ENCODE assay signal across 18 cellular contexts in genomic region chr5:119362714-119363113, GRCh38. TPM values are rescaled to one million over a fixed set of nuclear protein-coding genes. Genes with fewer than 3 reads are reported as not detected.
DNase-seq lines count a peak whose midpoint lies in the region; ATAC-seq and TF ChIP-seq lines count a peak whose summit lies in the region.
"Had no signal": no experiment of that assay in that cellular context is flagged by ENCODE, and none has a peak within 500 bp of the region (broad histone marks: within the 10 kb centered on the region; RNA-seq: fewer than 3 reads in every experiment).

No MANE protein-coding gene starts in this region.

- H3K4me3 ChIP-seq in breast epithelium (no peak overlapping the region), epithelial cell of esophagus (ENCODE audit: low read length) (no peak overlapping the region), right cardiac atrium (ENCODE audit: low read length) (no peak overlapping the region)
- H3K4me3 ChIP-seq: adrenal gland, cardiac muscle cell, esophagus squamous epithelium, left lung, right atrium auricular region had no signal

- peak overlapping the region; percentile 80 for H3K27ac Mint-ChIP-seq in MCF 10A (ENCODE audit: low read depth, unreplicated experiment)
- peak overlapping the region; percentile 97 for H3K27ac Mint-ChIP-seq in activated CD8-positive, alpha-beta T cell treated with anti-CD3 and anti-CD28 coated beads for 36 hours

- no peak for ATAC-seq in activated CD8-positive, alpha-beta T cell treated with anti-CD3 and anti-CD28 coated beads for 36 hours
- no peak for ATAC-seq in right cardiac atrium
- ATAC-seq: left lung had no signal

- H3K27ac ChIP-seq in breast epithelium (no peak overlapping the region), right cardiac atrium (ENCODE audit: low read length) (no peak overlapping the region)
- H3K27ac ChIP-seq: adrenal gland, cardiac muscle cell, left lung, right atrium auricular region, VCaP had no signal

- CTCF ChIA-PET in MCF 10A (lab: Yijun Ruan, JAX), result interaction anchor here (0.6 to 11.7 kb wide), 10 partner anchors 16 to 374 kb away, joined by 3 to 161 read pairs (median 8); partner anchors contain the start of gene DTWD2
- CTCF ChIA-PET in activated CD8-positive, alpha-beta T cell treated with anti-CD3 and anti-CD28 coated beads for 36 hours (lab: Charles Lee), result interaction anchor here (0.7 to 4.7 kb wide), 7 partner anchors 8 to 374 kb away, joined by 3 to 29 read pairs (median 3); partner anchors contain the start of gene DTWD2

- TF ChIP-seq POLR2A in breast epithelium (IDR thresholded peaks at IDR 0.05), result no peak

- peak; percentile 60 for DNase-seq in MCF 10A (ENCODE audit: unreplicated experiment)
- no peak for DNase-seq in breast epithelium (ENCODE audit: low spot score in 2 of 2)
- no peak for DNase-seq in activated CD8-positive, alpha-beta T cell treated with anti-CD3 and anti-CD28 coated beads for 36 hours
- DNase-seq in epithelial cell of esophagus (ENCODE audit: low read depth), result peak; percentile 53
- no peak for DNase-seq in right cardiac atrium
- DNase-seq in DMS153 treated with DMSO at 0.1 percent for 48 hours (lab: John Stamatoyannopoulos, UW; ENCODE audit: unreplicated experiment), result no peak
- DNase-seq in KG1 (lab: John Stamatoyannopoulos, UW), result no peak
- DNase-seq: adrenal gland; esophagus squamous epithelium; HCEC 1CT; KBM-7; left lung; NCI-H524; stimulated activated CD4-positive, alpha-beta T cell treated with anti-CD3 and anti-CD28 coated beads, Interleukin-15, amount 100 ng/mL, for 24 hours; stimulated activated naive CD4-positive, alpha-beta T cell treated with Interleukin-2 at 50 U/mL for 16 hours had no signal

- intact Hi-C loops in MCF 10A (cut with micrococcal nuclease), result no loop called here
- intact Hi-C loops in breast epithelium (cut with DNase I; ENCODE audit: low total_unique reads), result no loop called here
- intact Hi-C loops in activated CD8-positive, alpha-beta T cell treated with anti-CD3 and anti-CD28 coated beads for 36 hours (cut with micrococcal nuclease), result no loop called here
- intact Hi-C loops in right cardiac atrium (cut with DNase I), result no loop called here

- POLR2A ChIA-PET in MCF 10A (lab: Yijun Ruan, JAX), result interaction anchor here (0.9 to 21.8 kb wide), 12 partner anchors 8 to 89 kb away, joined by 3 to 492 read pairs (median 18); partner anchors contain the start of gene HSD17B4
- POLR2A ChIA-PET in activated CD8-positive, alpha-beta T cell treated with anti-CD3 and anti-CD28 coated beads for 36 hours (lab: Charles Lee), result interaction anchor here (0.7 to 12.8 kb wide), 14 partner anchors 9 to 86 kb away, joined by 3 to 147 read pairs (median 5); no protein-coding TSS in a partner anchor

- H3K27me3 ChIP-seq in breast epithelium, result no peaks in the 10 kb centered on the region
- H3K27me3 ChIP-seq in right cardiac atrium (ENCODE audit: control insufficient read depth, insufficient read depth), result no peaks in the 10 kb centered on the region
- H3K27me3 ChIP-seq: adrenal gland, cardiac muscle cell, esophagus squamous epithelium, left lung, right atrium auricular region had no signal

- peaks cover 86% of the 10 kb centered on the region for H3K4me1 Mint-ChIP-seq in MCF 10A (ENCODE audit: insufficient read depth, unreplicated experiment)
- peaks cover 87% of the 10 kb centered on the region for H3K4me1 Mint-ChIP-seq in activated CD8-positive, alpha-beta T cell treated with anti-CD3 and anti-CD28 coated beads for 36 hours (ENCODE audit: low read depth)

- H3K27me3 Mint-ChIP-seq in MCF 10A (ENCODE audit: insufficient read depth, unreplicated experiment), result no peaks in the 10 kb centered on the region
- H3K27me3 Mint-ChIP-seq in activated CD8-positive, alpha-beta T cell treated with anti-CD3 and anti-CD28 coated beads for 36 hours, result no peaks in the 10 kb centered on the region

- 99% methylated on average over 2 of the region's 2 CpGs for WGBS in right cardiac atrium

- BruUV-seq in MCF 10A (replicated peaks; lab: Mats Ljungman, UMichigan), result no TSS peak

- H3K9me3 Mint-ChIP-seq in MCF 10A (ENCODE audit: unreplicated experiment), result no peaks in the 10 kb centered on the region
- peaks cover 1% of the 10 kb centered on the region for H3K9me3 Mint-ChIP-seq in activated CD8-positive, alpha-beta T cell treated with anti-CD3 and anti-CD28 coated beads for 36 hours

- no peaks in the 10 kb centered on the region for H3K36me3 ChIP-seq in breast epithelium
- H3K36me3 ChIP-seq: adrenal gland, cardiac muscle cell, esophagus squamous epithelium, left lung, right atrium auricular region had no signal

- TF ChIP-seq CTCF in MCF 10A (IDR thresholded peaks at IDR 0.05; ENCODE audit: unreplicated experiment), result no peak
- no peak for TF ChIP-seq CTCF in breast epithelium (IDR thresholded peaks at IDR 0.05)
- TF ChIP-seq CTCF in activated CD8-positive, alpha-beta T cell treated with anti-CD3 and anti-CD28 coated beads for 36 hours (IDR thresholded peaks at IDR 0.05), result no peak
- no peak for TF ChIP-seq CTCF in epithelial cell of esophagus (IDR thresholded peaks at IDR 0.05; ENCODE audit: insufficient read depth, low read depth, low read length, missing control alignments)

- H3K36me3 Mint-ChIP-seq in MCF 10A (ENCODE audit: insufficient read depth, unreplicated experiment), result peaks cover 34% of the 10 kb centered on the region
- H3K36me3 Mint-ChIP-seq in activated CD8-positive, alpha-beta T cell treated with anti-CD3 and anti-CD28 coated beads for 36 hours (ENCODE audit: low read depth), result peaks cover 84% of the 10 kb centered on the region

- H3K4me1 ChIP-seq in breast epithelium, result peaks cover 3% of the 10 kb centered on the region in 2 donors
- H3K4me1 ChIP-seq in right cardiac atrium (ENCODE audit: control insufficient read depth, insufficient read depth, low read length), result peaks cover 3% of the 10 kb centered on the region

- H3K9me3 ChIP-seq in breast epithelium (no peaks in the 10 kb centered on the region), right cardiac atrium (ENCODE audit: control insufficient read depth, low read length) (no peaks in the 10 kb centered on the region)
- H3K9me3 ChIP-seq: adrenal gland, esophagus squamous epithelium, left lung, right atrium auricular region had no signal

- H3K4me3 Mint-ChIP-seq in MCF 10A (ENCODE audit: unreplicated experiment), result no peak overlapping the region
- peak overlapping the region; percentile 47 for H3K4me3 Mint-ChIP-seq in activated CD8-positive, alpha-beta T cell treated with anti-CD3 and anti-CD28 coated beads for 36 hours

RNA-seq across cellular contexts. Expression of gene TNFAIP8, which starts 6.9 kb away (rescaled TPM):
- total RNA-seq in MCF 10A (2022), result 13.0 and 16.2 TPM in 2 replicates
- total RNA-seq in breast epithelium, result 100 to 1,000 TPM in 1 of 3 donors, 10 to 100 TPM in 2; 35.4 to 167 (median 37.3) TPM
- 100 to 1,000 TPM; 135 to 141 TPM for total RNA-seq in activated CD8-positive, alpha-beta T cell treated with anti-CD3 and anti-CD28 coated beads for 36 hours
- 1 to 10 TPM; 4.1 to 5.9 (median 4.5) TPM for total RNA-seq in right cardiac atrium
- 2.7 TPM for polyA plus RNA-seq in right cardiac atrium

Comparison
In these comparisons a context has a peak if more than half of its experiments do, and no peak if none do; other contexts are left out.
1. DNase-seq: peak in MCF 10A (single experiment) and epithelial cell of esophagus (single experiment); none in breast epithelium (0 of 2), activated CD8-positive, alpha-beta T cell treated with anti-CD3 and anti-CD28 coated beads for 36 hours (single experiment), right cardiac atrium (0 of 3), DMS153 treated with DMSO at 0.1 percent for 48 hours (single experiment) and KG1 (single experiment).